ENCODE assay signal across 22 cellular contexts in genomic region chr14:77909911-77910310, GRCh38.
"Had no signal": no experiment of that assay in that cellular context is flagged by ENCODE, and none has a peak within 500 bp of the region (broad histone marks: within the 10 kb centered on the region; RNA-seq: fewer than 3 reads in every experiment).

No MANE protein-coding gene starts in this region.

- H3K4me1 Mint-ChIP-seq: nephron progenitor cell had no signal

- H3K27me3 Mint-ChIP-seq: activated B cell treated with CpG ODN at 0.5 μM for 24 hours; activated naive CD8-positive, alpha-beta T cell treated with anti-CD3 and anti-CD28 coated beads, Interleukin-2, amount 10 ng/mL, durations not matched to agents 7 days and 5 days had no signal

- H3K27ac ChIP-seq: prostate gland, right atrium auricular region, suprapubic skin, transverse colon had no signal

- H3K27ac Mint-ChIP-seq: activated B cell treated with CpG ODN at 0.5 μM for 24 hours; activated naive CD8-positive, alpha-beta T cell treated with anti-CD3 and anti-CD28 coated beads, Interleukin-2, amount 10 ng/mL, durations not matched to agents 7 days and 5 days had no signal

- H3K36me3 Mint-ChIP-seq: activated naive CD8-positive, alpha-beta T cell treated with anti-CD3 and anti-CD28 coated beads, Interleukin-2, amount 10 ng/mL, durations not matched to agents 7 days and 5 days had no signal

- DNase-seq: activated B cell treated with CpG ODN at 0.5 μM for 24 hours; activated CD4-positive, alpha-beta T cell treated with anti-CD3 and anti-CD28 coated beads for 4 hours; activated CD4-positive, alpha-beta T cell treated with anti-CD3 and anti-CD28 coated beads, Interleukin-2, amount 50 U/mL, for 48 hours; activated CD8-positive, alpha-beta memory T cell treated with anti-CD3 and anti-CD28 coated beads, Interleukin-2, amount 50 U/mL, for 48 hours; activated naive CD4-positive, alpha-beta T cell treated with Interleukin-2 at 50 U/mL for 16 hours; activated naive CD8-positive, alpha-beta T cell treated with anti-CD3 and anti-CD28 coated beads, Interleukin-2, amount 10 ng/mL, durations not matched to agents 7 days and 5 days; activated T-cell treated with anti-CD3 and anti-CD28 coated beads, Interleukin-2, amount 50 U/mL, for 4 hours; amniotic stem cell; cerebellar nuclear complex; cortex of kidney; glutamatergic neuron; left cardiac atrium; mesenchymal stem cell; mucosa of descending colon; nephron progenitor cell; stimulated activated CD4-positive, alpha-beta T cell treated with anti-CD3 and anti-CD28 coated beads, Interleukin-4, amount 100 ng/mL, for 4 hours; stimulated activated naive CD8-positive, alpha-beta T cell treated with anti-CD3 and anti-CD28 coated beads, Interleukin-15, Interleukin-2, amounts not matched to agents 100 U/mL and 50 U/mL, for 24 hours; T-helper 1 cell; transverse colon had no signal

- H3K4me3 Mint-ChIP-seq: activated B cell treated with CpG ODN at 0.5 μM for 24 hours; activated naive CD8-positive, alpha-beta T cell treated with anti-CD3 and anti-CD28 coated beads, Interleukin-2, amount 10 ng/mL, durations not matched to agents 7 days and 5 days; activated T-cell treated with anti-CD3 and anti-CD28 coated beads, Interleukin-2, amount 50 U/mL, for 4 hours; nephron progenitor cell had no signal

- H3K9me3 Mint-ChIP-seq: activated B cell treated with CpG ODN at 0.5 μM for 24 hours; activated naive CD8-positive, alpha-beta T cell treated with anti-CD3 and anti-CD28 coated beads, Interleukin-2, amount 10 ng/mL, durations not matched to agents 7 days and 5 days; nephron progenitor cell had no signal
